10 cellular contexts compared by ENCODE assay signal in genomic region chr6:158357570-158358216, GRCh38. TPM values are rescaled to one million over a fixed set of nuclear protein-coding genes. Genes with fewer than 3 reads are reported as not detected.
DNase-seq lines count a peak whose midpoint lies in the region; ATAC-seq, FAIRE-seq and TF ChIP-seq lines count a peak whose summit lies in the region.
"Had no signal": no experiment of that assay in that cellular context is flagged by ENCODE, and none has a peak within 500 bp of the region (broad histone marks: within the 10 kb centered on the region; RNA-seq: fewer than 3 reads in every experiment).

No MANE protein-coding gene starts in this region.

- H3K4me1 ChIP-seq in foreskin keratinocyte (peaks cover 29% of the 10 kb centered on the region), GM23248 (ENCODE audit: insufficient read depth) (peaks cover 8% of the 10 kb centered on the region)

- peaks cover 7% of the 10 kb centered on the region; the same call in 1 of the 2 replicates for H3F3A ChIP-seq in GM23248 (ENCODE audit: insufficient read depth)

- H3K4me2 ChIP-seq in GM23248 (ENCODE audit: unreplicated experiment) = no peak overlapping the region

- no peaks in the 10 kb centered on the region for H3K36me3 ChIP-seq in GM23248 (ENCODE audit: low read depth)

- H2AFZ ChIP-seq in GM23248 = no peak overlapping the region

- FAIRE-seq in GM18507 (lab: Jason Lieb, UNC) = peak; percentile 81

- H3K79me2 ChIP-seq in GM23248 (ENCODE audit: insufficient read depth) = peaks cover 32% of the 10 kb centered on the region

- H3K27me3 ChIP-seq in foreskin keratinocyte = no peaks in the 10 kb centered on the region
- no peaks in the 10 kb centered on the region for H3K27me3 ChIP-seq in GM23248 (replicated peaks; ENCODE audit: insufficient read depth)

- H3K9me2 ChIP-seq in GM23248 (ENCODE audit: insufficient read depth) = no peaks in the 10 kb centered on the region

- TF ChIP-seq CTCF in foreskin keratinocyte (conservative IDR thresholded peaks at IDR 0.05) = no peak

- no peak overlapping the region for H3K4me3 ChIP-seq in GM23248

- H3K27ac ChIP-seq in foreskin keratinocyte (peak overlapping the region; percentile 0), GM23248 (no peak overlapping the region)

- no peak overlapping the region for H3K9ac ChIP-seq in GM23248

- WGBS in GM23248 (ENCODE audit: low coverage in 1 of 2, low lambda C conversion rate in 2 of 2, missing lambda C conversion rate in 2 of 2), 2 experiments = 95 to 97% methylated on average over 7 of the region's 7 CpGs

- in situ Hi-C loops in GM23248 (cut with MboI) = no loop called here

- DNase-seq in GM18507 (ENCODE audit: extremely low spot score, insufficient read length, low read depth) (no peak), foreskin keratinocyte (peak in 1 of 2 donors; percentile 44), GM23248 (no peak), NCI-H446 (lab: John Stamatoyannopoulos, UW) (no peak), DMS79 (lab: John Stamatoyannopoulos, UW) (no peak), hepatic stellate cell (ENCODE audit: low spot score) (no peak)
- DNase-seq: NCI-H1694 had no signal

- ATAC-seq in GM19455 (IDR thresholded peaks at IDR 0.05; ENCODE audit: unreplicated experiment) (peak; percentile 81), HG03196 (IDR thresholded peaks at IDR 0.05; ENCODE audit: unreplicated experiment) (peak; percentile 60), foreskin keratinocyte (peak; percentile 55)
- ATAC-seq: SK-N-SH treated with all-trans-retinoic acid at 6 μM for 48 hours had no signal

- peaks cover 9% of the 10 kb centered on the region; the same call in 1 of the 2 replicates for H4K20me1 ChIP-seq in GM23248 (ENCODE audit: insufficient read depth)

- H3K9me3 ChIP-seq in GM23248 (ENCODE audit: low read depth) = no peaks in the 10 kb centered on the region

RNA-seq across cellular contexts. Expression of gene TULP4, which starts 45.4 kb away (rescaled TPM):
- total RNA-seq in foreskin keratinocyte = 40.9 and 50.0 TPM in 2 replicates
- polyA plus RNA-seq in foreskin keratinocyte = 2.0 and 2.2 TPM in 2 replicates
- total RNA-seq in GM23248 (2014; rRNA removed; shearing (Covaris generic)) = 23.8 and 38.7 TPM in 2 replicates
- polyA plus RNA-seq in GM23248 (2016; fragmentation: Nextera tagmentation; extraction: Ambion mirVana) = 18.2 and 21.5 TPM in 2 replicates
